Comparison of ENCODE assay signal across 9 cellular contexts in genomic region chr16:72989203-72989991, GRCh38. TPM values are rescaled to one million over a fixed set of nuclear protein-coding genes. Genes with fewer than 3 reads are reported as not detected.
A peak's percentile ranks its signal among the peaks of the same experiment; 100 is the strongest.
DNase-seq lines count a peak whose midpoint lies in the region; ATAC-seq and TF ChIP-seq lines count a peak whose summit lies in the region.
"Had no signal": no experiment of that assay in that cellular context is flagged by ENCODE, and none has a peak within 500 bp of the region (broad histone marks: within the 10 kb centered on the region; RNA-seq: fewer than 3 reads in every experiment).

No MANE protein-coding gene starts in this region.

- peaks cover 8 to 99% (median 86%) of the 10 kb centered on the region in 4 donors for H3K4me1 ChIP-seq in tibial artery

- no peaks in the 10 kb centered on the region for H3K9me3 ChIP-seq in tibial artery

- ATAC-seq in left lobe of liver (peak; percentile 20), GM21367 (IDR thresholded peaks at IDR 0.05; ENCODE audit: unreplicated experiment) (no peak), HG03039 (IDR thresholded peaks at IDR 0.05; ENCODE audit: unreplicated experiment) (no peak)

- no peak for TF ChIP-seq CTCF in astrocyte of the cerebellum (IDR thresholded peaks at IDR 0.05; ENCODE audit: low read depth, low read length, missing control alignments)
- TF ChIP-seq CTCF in tibial artery (IDR thresholded peaks at IDR 0.05) = no peak

- H3K4me3 ChIP-seq in astrocyte of the cerebellum (ENCODE audit: low read depth, low read length) (peak overlapping the region; percentile 32), tibial artery (peak overlapping the region in 1 of 2 donors; percentile 41)

- H3K36me3 ChIP-seq in tibial artery = no peaks in the 10 kb centered on the region

- intact Hi-C loops in tibial artery (cut with DNase I; ENCODE audit: low total_unique reads) = loop anchor here (5.0 to 10.0 kb wide), 2 partner anchors 42 to 55 kb away; partner anchors contain the start of gene ZFHX3

- in situ Hi-C loops in astrocyte of the cerebellum (cut with HindIII; ENCODE audit: low sequenced_read_pairs) = no loop called here

- H3K27me3 ChIP-seq in tibial artery = no peaks in the 10 kb centered on the region

- peak overlapping the region; percentile 82 to 89 for H3K27ac ChIP-seq in tibial artery

- peak; percentile 94 for DNase-seq in HPDE6-E6E7 (ENCODE audit: extremely low spot score)
- DNase-seq in astrocyte of the cerebellum (ENCODE audit: low read depth) = peak; percentile 93
- DNase-seq in left lobe of liver (ENCODE audit: low spot score) = no peak
- DNase-seq in tibial artery = peak in 1 of 2 donors; percentile 58
- no peak for DNase-seq in superior temporal gyrus (ENCODE audit: extremely low spot score)
- DNase-seq in effector CD4-positive, alpha-beta T cell = no peak
- DNase-seq: activated CD8-positive, alpha-beta memory T cell treated with anti-CD3 and anti-CD28 coated beads, Interleukin-2, amount 50 U/mL, for 48 hours had no signal

RNA-seq across cellular contexts. Expression of gene ZFHX3, which starts 58.5 kb away (rescaled TPM):
- 8.9 TPM for total RNA-seq in left lobe of liver

Comparison
In these comparisons a context has a peak if more than half of its experiments do, and no peak if none do; other contexts are left out.
1. DNase-seq: peak in HPDE6-E6E7 (single experiment) and astrocyte of the cerebellum (single experiment); none in left lobe of liver (single experiment), superior temporal gyrus (single experiment) and effector CD4-positive, alpha-beta T cell (single experiment).